20 cellular contexts compared by ENCODE assay signal in genomic region chr7:123351506-123352225, GRCh38.
DNase-seq lines count a peak whose midpoint lies in the region; ATAC-seq and TF ChIP-seq lines count a peak whose summit lies in the region.
"Had no signal": no experiment of that assay in that cellular context is flagged by ENCODE, and none has a peak within 500 bp of the region (broad histone marks: within the 10 kb centered on the region; RNA-seq: fewer than 3 reads in every experiment).

No MANE protein-coding gene starts in this region.

- no peak for TF ChIP-seq CTCF in dorsolateral prefrontal cortex (IDR thresholded peaks at IDR 0.05 in 54 of 56, conservative IDR thresholded peaks at IDR 0.05 in 2 of 56; ENCODE audit: low read depth in 1 of 56, partially characterized antibody in 56 of 56)

- no peak overlapping the region for H3K9ac ChIP-seq in SK-N-MC (ENCODE audit: insufficient read length)

- intact Hi-C loops in left colon (cut with DNase I, micrococcal nuclease), result no loop called here
- intact Hi-C loops in dorsolateral prefrontal cortex (cut with DNase I), result no loop called here
- intact Hi-C loops in posterior cingulate gyrus (cut with DNase I), result no loop called here

- H3K4me3 ChIP-seq in SK-N-MC (peak overlapping the region; percentile 6; the same call in 1 of the 2 replicates), dorsolateral prefrontal cortex (no peak overlapping the region)
- H3K4me3 ChIP-seq: lung, PC-9 had no signal

- peak; percentile 57 for ATAC-seq in HG03196 (IDR thresholded peaks at IDR 0.05; ENCODE audit: unreplicated experiment)
- peak; percentile 73 for ATAC-seq in left colon
- ATAC-seq: activated naive CD8-positive, alpha-beta T cell treated with anti-CD3 and anti-CD28 coated beads, Interleukin-2, amount 50 U/mL, for 24 hours had no signal

- H3K27me3 ChIP-seq in dorsolateral prefrontal cortex, result peaks cover 0 to 2% (median 0%) of the 10 kb centered on the region in 45 donors

- H3K36me3 ChIP-seq in SK-N-MC (ENCODE audit: insufficient read depth, low read length), result no peaks in the 10 kb centered on the region

- DNase-seq in DMS53 (lab: John Stamatoyannopoulos, UW) (peak; percentile 23), DMS53 treated with DMSO at 0.1 percent for 48 hours (lab: John Stamatoyannopoulos, UW; ENCODE audit: unreplicated experiment) (no peak), SK-N-MC (ENCODE audit: low read depth, low spot score) (no peak), left colon (no peak), dorsolateral prefrontal cortex (no peak), posterior cingulate gyrus (no peak)
- no peak for DNase-seq in activated effector memory CD4-positive, alpha-beta T cell treated with Interleukin-2 at 50 U/mL for 16 hours
- DNase-seq: 8988T; activated CD4-positive, alpha-beta T cell treated with anti-CD3 and anti-CD28 coated beads, Interleukin-2, amount 50 U/mL, for 1 hour; activated CD8-positive, alpha-beta memory T cell treated with anti-CD3 and anti-CD28 coated beads, Interleukin-2, amount 50 U/mL, for 48 hours; activated effector memory CD4-positive, alpha-beta T cell treated with anti-CD3 and anti-CD28 coated beads, Interleukin-2, amount 50 U/mL, for 16 hours; activated naive CD8-positive, alpha-beta T cell treated with anti-CD3 and anti-CD28 coated beads, Interleukin-2, amount 50 U/mL, for 24 hours; islet precursor cell; NCI-H1048; NCI-H2081 treated with DMSO at 0.1 percent for 48 hours; occipital lobe; PC-9 had no signal

- no peaks in the 10 kb centered on the region for H3K9me3 ChIP-seq in SK-N-MC (ENCODE audit: low read depth, low read length)

- H3K27ac ChIP-seq in SK-N-MC (peak overlapping the region; percentile 69), dorsolateral prefrontal cortex (peak overlapping the region in 1 of 59 donors; percentile 80)
- H3K27ac ChIP-seq: HL-60, PC-9 had no signal
